Comparison of ENCODE assay signal across 1 cellular context in the genomic region with DNA sequence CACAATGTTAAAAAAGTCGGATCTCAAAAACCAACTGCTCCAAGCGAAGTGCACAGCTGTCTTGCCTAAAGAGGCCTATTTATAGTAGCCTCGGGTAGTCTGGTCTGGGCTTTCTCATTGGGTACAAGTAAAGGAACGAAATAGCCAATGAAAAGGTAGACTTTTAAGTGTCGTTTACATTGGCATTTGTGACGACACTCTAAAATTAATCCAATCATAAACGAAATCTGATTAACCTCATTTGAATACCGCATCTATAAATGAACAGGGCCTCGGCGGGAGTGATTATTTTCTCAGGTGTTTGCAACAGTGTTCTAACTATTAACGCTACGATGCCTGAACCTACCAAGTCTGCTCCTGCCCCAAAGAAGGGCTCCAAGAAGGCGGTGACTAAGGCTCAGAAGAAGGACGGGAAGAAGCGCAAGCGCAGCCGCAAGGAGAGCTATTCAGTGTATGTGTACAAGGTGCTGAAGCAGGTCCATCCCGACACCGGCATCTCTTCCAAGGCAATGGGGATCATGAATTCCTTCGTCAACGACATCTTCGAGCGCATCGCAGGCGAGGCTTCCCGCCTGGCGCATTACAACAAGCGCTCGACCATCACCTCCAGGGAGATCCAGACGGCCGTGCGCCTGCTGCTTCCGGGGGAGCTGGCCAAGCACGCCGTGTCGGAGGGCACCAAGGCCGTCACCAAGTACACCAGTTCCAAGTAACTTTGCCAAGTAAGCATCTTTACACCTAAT.
A peak's percentile ranks its signal among the peaks of the same experiment; 100 is the strongest.
TF ChIP-seq lines count a peak whose summit lies in the region.

No MANE protein-coding gene starts in this region.

TF ChIP-seq in HepG2, 621 proteins besides CTCF, POLR2A, EP300 and RAD21 (continued from another document and continues in another):
- TF ChIP-seq POLR2AphosphoS5 (IDR thresholded peaks at IDR 0.05; ENCODE audit: low read depth, low read length) (peak; percentile 89), RELA (CRISPR knock-in tag; IDR thresholded peaks at IDR 0.05) (0 out of 2 replicates have a peak, but pooled peaks have one; percentile 33), ZNF225 (CRISPR knock-in tag; IDR thresholded peaks at IDR 0.05) (peak; percentile 84; the same call in 1 of the 2 replicates), ZNF850 (CRISPR knock-in tag; conservative IDR thresholded peaks at IDR 0.05) (peak; percentile 93; the same call in 1 of the 2 replicates), LBX2 (CRISPR knock-in tag; IDR thresholded peaks at IDR 0.05; ENCODE audit: borderline replicate concordance) (no peak), MXI1 (IDR thresholded peaks at IDR 0.05; ENCODE audit: borderline replicate concordance, low read depth, low read length) (peak; percentile 16; the same call in 2 of the 3 replicates), HMG20A (CRISPR knock-in tag; IDR thresholded peaks at IDR 0.05; ENCODE audit: borderline replicate concordance) (no peak; the same call in 1 of the 2 replicates), ZMAT3 (CRISPR knock-in tag; conservative IDR thresholded peaks at IDR 0.05) (peak; percentile 76; the same call in 1 of the 2 replicates), KLF11 (CRISPR knock-in tag; IDR thresholded peaks at IDR 0.05) (peak; percentile 93), ATM (IDR thresholded peaks at IDR 0.05; ENCODE audit: borderline replicate concordance) (no peak), MLLT10 (CRISPR knock-in tag; IDR thresholded peaks at IDR 0.05) (no peak), UBTF (CRISPR knock-in tag; IDR thresholded peaks at IDR 0.05) (peak; percentile 97), SP4 (CRISPR knock-in tag; IDR thresholded peaks at IDR 0.05) (no peak; the same call in 1 of the 2 replicates), FOXP1 (IDR thresholded peaks at IDR 0.05) (no peak), FOXP1 (CRISPR knock-in tag; IDR thresholded peaks at IDR 0.05) (peak; percentile 45), ZFP36L1 (CRISPR knock-in tag; IDR thresholded peaks at IDR 0.05) (no peak), HDAC2 (CRISPR knock-in tag; IDR thresholded peaks at IDR 0.05) (peak; percentile 91), ZNF639 (CRISPR knock-in tag; conservative IDR thresholded peaks at IDR 0.05) (peak; percentile 70; the same call in 1 of the 2 replicates), SMARCE1 (IDR thresholded peaks at IDR 0.05; ENCODE audit: borderline replicate concordance) (no peak), RAD51 (IDR thresholded peaks at IDR 0.05; ENCODE audit: borderline replicate concordance) (no peak), ZFP37 (CRISPR knock-in tag; IDR thresholded peaks at IDR 0.05; ENCODE audit: borderline replicate concordance) (peak; percentile 81), CSRNP2 (CRISPR knock-in tag; conservative IDR thresholded peaks at IDR 0.05; ENCODE audit: low read depth) (0 out of 2 replicates have a peak, but pooled peaks have one; percentile 49), KDM6A (CRISPR knock-in tag; IDR thresholded peaks at IDR 0.05; ENCODE audit: low read depth) (no peak), PCBP1 (IDR thresholded peaks at IDR 0.05; ENCODE audit: borderline replicate concordance, low read depth, low read length) (no peak), ZNF557 (CRISPR knock-in tag; IDR thresholded peaks at IDR 0.05) (peak; percentile 82), SNAI1 (CRISPR knock-in tag; IDR thresholded peaks at IDR 0.05; ENCODE audit: borderline replicate concordance) (0 out of 2 replicates have a peak, but pooled peaks have one; percentile 69), GATAD1 (CRISPR knock-in tag; IDR thresholded peaks at IDR 0.05) (peak; percentile 49; the same call in 1 of the 2 replicates), TBX2 (CRISPR knock-in tag; IDR thresholded peaks at IDR 0.05; ENCODE audit: borderline replicate concordance) (peak; percentile 83; the same call in 1 of the 2 replicates), HNF4A (CRISPR knock-in tag; IDR thresholded peaks at IDR 0.05) (peak; percentile 3; the same call in 1 of the 2 replicates), REST (IDR thresholded peaks at IDR 0.05; ENCODE audit: borderline replicate concordance in 1 of 2, low read depth in 1 of 2, low read length in 2 of 2) (peak in 1 of 2 experiments; percentile 69; a peak in 2 of 4 replicates), ZSCAN21 (CRISPR knock-in tag; IDR thresholded peaks at IDR 0.05; ENCODE audit: borderline replicate concordance) (peak; percentile 45), HOXA9 (CRISPR knock-in tag; IDR thresholded peaks at IDR 0.05; ENCODE audit: borderline replicate concordance) (peak; percentile 68; the same call in 1 of the 2 replicates), DMAP1 (CRISPR knock-in tag; IDR thresholded peaks at IDR 0.05) (0 out of 2 replicates have a peak, but pooled peaks have one; percentile 21), SMAD9 (CRISPR knock-in tag; IDR thresholded peaks at IDR 0.05) (peak; percentile 77; the same call in 1 of the 2 replicates), ZNF274 (CRISPR knock-in tag; IDR thresholded peaks at IDR 0.05) (peak; percentile 88; the same call in 1 of the 2 replicates), ZNF580 (CRISPR knock-in tag; IDR thresholded peaks at IDR 0.05; ENCODE audit: borderline replicate concordance, low read depth) (peak; percentile 11; the same call in 1 of the 2 replicates), ZNF891 (CRISPR knock-in tag; IDR thresholded peaks at IDR 0.05) (peak; percentile 76; the same call in 1 of the 2 replicates), RFXAP (CRISPR knock-in tag; IDR thresholded peaks at IDR 0.05; ENCODE audit: borderline replicate concordance) (peak; percentile 58; the same call in 1 of the 2 replicates), ZFYVE20 (CRISPR knock-in tag; IDR thresholded peaks at IDR 0.05; ENCODE audit: borderline replicate concordance, low read depth) (0 out of 2 replicates have a peak, but pooled peaks have one; percentile 52), MAZ (IDR thresholded peaks at IDR 0.05; ENCODE audit: borderline replicate concordance, low read depth, low read length) (no peak), MAZ (CRISPR knock-in tag; IDR thresholded peaks at IDR 0.05; ENCODE audit: low read depth) (peak; percentile 71; the same call in 1 of the 2 replicates), BRF2 (CRISPR knock-in tag; IDR thresholded peaks at IDR 0.05) (0 out of 2 replicates have a peak, but pooled peaks have one; percentile 60), HOXA5 (CRISPR knock-in tag; IDR thresholded peaks at IDR 0.05) (peak; percentile 58), ATF6 (CRISPR knock-in tag; conservative IDR thresholded peaks at IDR 0.05) (peak; percentile 95; the same call in 1 of the 2 replicates)
- TF ChIP-seq, protein P1, sequence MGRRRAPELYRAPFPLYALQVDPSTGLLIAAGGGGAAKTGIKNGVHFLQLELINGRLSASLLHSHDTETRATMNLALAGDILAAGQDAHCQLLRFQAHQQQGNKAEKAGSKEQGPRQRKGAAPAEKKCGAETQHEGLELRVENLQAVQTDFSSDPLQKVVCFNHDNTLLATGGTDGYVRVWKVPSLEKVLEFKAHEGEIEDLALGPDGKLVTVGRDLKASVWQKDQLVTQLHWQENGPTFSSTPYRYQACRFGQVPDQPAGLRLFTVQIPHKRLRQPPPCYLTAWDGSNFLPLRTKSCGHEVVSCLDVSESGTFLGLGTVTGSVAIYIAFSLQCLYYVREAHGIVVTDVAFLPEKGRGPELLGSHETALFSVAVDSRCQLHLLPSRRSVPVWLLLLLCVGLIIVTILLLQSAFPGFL (CRISPR knock-in tag; IDR thresholded peaks at IDR 0.05): no peak
- TF ChIP-seq, protein P2, sequence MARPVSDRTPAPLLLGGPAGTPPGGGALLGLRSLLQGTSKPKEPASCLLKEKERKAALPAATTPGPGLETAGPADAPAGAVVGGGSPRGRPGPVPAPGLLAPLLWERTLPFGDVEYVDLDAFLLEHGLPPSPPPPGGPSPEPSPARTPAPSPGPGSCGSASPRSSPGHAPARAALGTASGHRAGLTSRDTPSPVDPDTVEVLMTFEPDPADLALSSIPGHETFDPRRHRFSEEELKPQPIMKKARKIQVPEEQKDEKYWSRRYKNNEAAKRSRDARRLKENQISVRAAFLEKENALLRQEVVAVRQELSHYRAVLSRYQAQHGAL (CRISPR knock-in tag; IDR thresholded peaks at IDR 0.05; ENCODE audit: not compliant biosample characterization): no peak
